8 cellular contexts compared by ENCODE assay signal in the genomic region with DNA sequence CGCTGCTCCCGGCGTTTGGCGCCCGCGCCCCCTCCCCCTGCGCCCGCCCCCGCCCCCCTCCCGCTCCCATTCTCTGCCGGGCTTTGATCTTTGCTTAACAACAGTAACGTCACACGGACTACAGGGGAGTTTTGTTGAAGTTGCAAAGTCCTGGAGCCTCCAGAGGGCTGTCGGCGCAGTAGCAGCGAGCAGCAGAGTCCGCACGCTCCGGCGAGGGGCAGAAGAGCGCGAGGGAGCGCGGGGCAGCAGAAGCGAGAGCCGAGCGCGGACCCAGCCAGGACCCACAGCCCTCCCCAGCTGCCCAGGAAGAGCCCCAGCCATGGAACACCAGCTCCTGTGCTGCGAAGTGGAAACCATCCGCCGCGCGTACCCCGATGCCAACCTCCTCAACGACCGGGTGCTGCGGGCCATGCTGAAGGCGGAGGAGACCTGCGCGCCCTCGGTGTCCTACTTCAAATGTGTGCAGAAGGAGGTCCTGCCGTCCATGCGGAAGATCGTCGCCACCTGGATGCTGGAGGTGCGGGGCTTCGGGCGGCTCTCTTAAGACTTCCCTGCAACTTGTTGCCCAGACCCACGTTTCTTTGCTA. TPM values are rescaled to one million over a fixed set of nuclear protein-coding genes. Genes with fewer than 3 reads are reported as not detected.
DNase-seq lines count a peak whose midpoint lies in the region; ATAC-seq lines count a peak whose summit lies in the region.

Gene CCND1, plus strand, starts transcription at position 162 of the 587 bp plus-strand sequence. Its CDS starts 158 bp downstream, at position 320.

- peaks cover 28% of the 10 kb centered on the region for H3K4me1 Mint-ChIP-seq in T-helper 17 cell

- H3K36me3 Mint-ChIP-seq in T-helper 17 cell (ENCODE audit: low read depth), result peaks cover 4% of the 10 kb centered on the region

- DNase-seq in KG1 (lab: John Stamatoyannopoulos, UW) (peak; percentile 62), T-helper 17 cell (no peak), dermis blood vessel endothelial cell (peak; percentile 94), left kidney (ENCODE audit: low read depth, low spot score) (peak; percentile 95)
- DNase-seq in stimulated activated CD4-positive, alpha-beta T cell treated with anti-CD3 and anti-CD28 coated beads, Interleukin-1b, Interleukin-23, amount 100 ng/mL, for 4 hours (ENCODE audit: low read depth in 2 of 2), result peak; percentile 24 to 47

- peaks cover 6% of the 10 kb centered on the region; the same call in 1 of the 2 replicates for H3K4me1 ChIP-seq in ES-I3 (ENCODE audit: insufficient read depth, low read length)

- H3K9me3 ChIP-seq in ES-I3 (ENCODE audit: control insufficient read depth, insufficient read depth, low read length), result no peaks in the 10 kb centered on the region
- no peaks in the 10 kb centered on the region for H3K9me3 ChIP-seq in T-helper 17 cell (ENCODE audit: control insufficient read depth, low read length, poor library complexity, severe bottlenecking)

- H3K27ac Mint-ChIP-seq in T-helper 17 cell, result no peak within 1 kb of the TSS

- ATAC-seq in T-helper 17 cell (peak; percentile 60), HG02884 (IDR thresholded peaks at IDR 0.05; ENCODE audit: unreplicated experiment) (no peak), GM21423 (IDR thresholded peaks at IDR 0.05; ENCODE audit: unreplicated experiment) (no peak)

- peak within 1 kb of the TSS; percentile 92 for H3K4me3 Mint-ChIP-seq in T-helper 17 cell

- peak within 1 kb of the TSS; percentile 92 for H3K9ac ChIP-seq in ES-I3 (ENCODE audit: low read depth, low read length)

- peaks cover 10% of the 10 kb centered on the region for H3K36me3 ChIP-seq in ES-I3 (ENCODE audit: insufficient read depth, low read length)

- peaks cover 35% of the 10 kb centered on the region for H3K27me3 Mint-ChIP-seq in T-helper 17 cell

RNA-seq across cellular contexts. Expression of gene CCND1, which starts in this region (rescaled TPM):
- total RNA-seq in T-helper 17 cell, result 1 to 10 TPM; 1.1 to 3.9 TPM
- total RNA-seq in dermis blood vessel endothelial cell, result 445 and 452 TPM in 2 replicates

Comparison
In these comparisons a context has a peak if more than half of its experiments do, and no peak if none do; other contexts are left out.
1. RNA of gene CCND1 (total RNA-seq): 445 to 452 TPM in dermis blood vessel endothelial cell; 1.1 to 3.9 TPM in T-helper 17 cell; every median in the first group is over 10 times any median in the second.
2. DNase-seq: peak in KG1 (single experiment), dermis blood vessel endothelial cell (single experiment), left kidney (single experiment) and stimulated activated CD4-positive, alpha-beta T cell treated with anti-CD3 and anti-CD28 coated beads, Interleukin-1b, Interleukin-23, amount 100 ng/mL, for 4 hours (2 of 2); none in T-helper 17 cell (0 of 3).